13 cellular contexts compared by ENCODE assay signal in the genomic region with DNA sequence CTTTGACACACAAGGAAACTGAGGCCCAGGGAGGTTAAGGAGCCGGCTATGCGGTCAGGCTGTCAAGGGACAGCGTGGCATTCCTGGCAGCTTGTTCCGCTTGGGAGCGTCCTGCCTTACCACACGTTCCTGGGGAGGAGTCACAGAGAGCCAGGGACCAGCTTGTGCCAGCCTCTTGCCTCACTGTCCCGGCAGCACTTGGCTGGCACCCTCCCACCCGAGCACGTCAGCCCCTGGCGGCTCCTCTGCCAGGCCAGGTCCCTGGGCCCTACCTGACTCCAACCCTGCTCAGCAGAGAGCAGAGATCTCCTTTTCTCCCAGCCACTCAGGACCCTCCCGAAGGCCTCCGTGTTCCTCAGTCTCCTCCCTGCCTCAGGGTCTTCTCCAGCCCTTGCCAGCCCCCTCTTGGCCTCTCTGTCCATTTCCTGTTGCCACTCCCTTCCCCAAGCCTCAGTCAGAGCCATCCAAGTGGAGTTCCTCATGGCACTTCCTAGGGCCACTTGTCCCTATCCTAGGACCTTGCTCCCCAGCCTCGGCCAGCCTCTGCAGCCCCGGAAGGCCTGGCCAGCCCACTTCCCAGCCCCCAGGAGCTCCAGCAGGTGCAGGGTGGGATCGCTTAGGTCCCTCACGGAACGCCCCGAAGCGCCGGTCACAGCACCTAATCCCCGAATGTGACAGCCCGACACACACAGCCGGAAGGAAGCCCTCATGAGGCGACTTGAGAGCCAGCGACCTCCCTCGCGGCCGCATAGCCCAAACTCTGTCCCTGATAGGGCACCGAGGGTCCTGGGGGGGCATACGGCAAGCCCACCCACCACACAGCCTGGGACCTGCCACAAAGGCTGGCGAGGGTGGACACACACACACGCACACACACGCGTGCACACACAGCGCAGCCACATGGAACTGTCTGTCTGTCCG.
DNase-seq lines count a peak whose midpoint lies in the region; ATAC-seq and TF ChIP-seq lines count a peak whose summit lies in the region.
"Had no signal": no experiment of that assay in that cellular context is flagged by ENCODE, and none has a peak within 500 bp of the region (broad histone marks: within the 10 kb centered on the region; RNA-seq: fewer than 3 reads in every experiment).

No MANE protein-coding gene starts in this region.

- no peak overlapping the region for H3K27ac Mint-ChIP-seq in activated T-cell treated with anti-CD3 and anti-CD28 coated beads, Interleukin-2, amount 50 U/mL, for 24 hours
- H3K27ac Mint-ChIP-seq: type B pancreatic cell had no signal

- H3K27ac ChIP-seq in VCaP (peak overlapping the region; percentile 98), lung (ENCODE audit: low read depth in 1 of 2, low read length in 1 of 2) (peak overlapping the region; percentile 73 to 94), thoracic aorta (peak overlapping the region; percentile 88 to 90)
- H3K27ac ChIP-seq: BLaER1, SK-N-MC had no signal

- peak; percentile 45 for ATAC-seq in lung (ENCODE audit: insufficient read depth, low FRiP score)
- ATAC-seq in thoracic aorta (ENCODE audit: insufficient number of reproducible peaks, low FRiP score, low read depth): peak; percentile 36
- no peak for ATAC-seq in GM21515 (IDR thresholded peaks at IDR 0.05; ENCODE audit: unreplicated experiment)

- DNase-seq in glomerular visceral epithelial cell (ENCODE audit: extremely low spot score) (peak; percentile 75), lung (ENCODE audit: low spot score) (peak; percentile 84), thoracic aorta (ENCODE audit: low spot score) (peak; percentile 58), NCI-H524 treated with DMSO at 0.1 percent for 48 hours (lab: John Stamatoyannopoulos, UW) (no peak), posterior vena cava (ENCODE audit: low spot score) (no peak)
- DNase-seq in activated T-cell treated with anti-CD3 and anti-CD28 coated beads, Interleukin-2, amount 50 U/mL, for 24 hours: no peak
- DNase-seq: activated naive CD4-positive, alpha-beta T cell treated with anti-CD3 and anti-CD28 coated beads, Interleukin-2, amount 50 U/mL, for 16 hours; central memory CD4-positive, alpha-beta T cell had no signal

- H3K9me3 ChIP-seq in lung (ENCODE audit: control insufficient read depth in 2 of 2, insufficient read depth in 1 of 2, low read length in 1 of 2): peaks cover 0 to 1% of the 10 kb centered on the region in 2 donors
- no peaks in the 10 kb centered on the region for H3K9me3 ChIP-seq in thoracic aorta
- H3K9me3 ChIP-seq: BLaER1 had no signal

- no peaks in the 10 kb centered on the region for H3K27me3 Mint-ChIP-seq in activated T-cell treated with anti-CD3 and anti-CD28 coated beads, Interleukin-2, amount 50 U/mL, for 24 hours

- H3K4me1 ChIP-seq in lung (ENCODE audit: control insufficient read depth in 2 of 2, insufficient read depth in 2 of 2, low read length in 2 of 2) (peaks cover 0 to 50% of the 10 kb centered on the region in 2 donors), thoracic aorta (ENCODE audit: control insufficient read depth in 1 of 2, low read depth in 2 of 2) (peaks cover 36 to 70% of the 10 kb centered on the region in 2 donors)

- peaks cover 4% of the 10 kb centered on the region for H3K36me3 Mint-ChIP-seq in activated T-cell treated with anti-CD3 and anti-CD28 coated beads, Interleukin-2, amount 50 U/mL, for 24 hours (ENCODE audit: low read depth)
- H3K36me3 Mint-ChIP-seq: type B pancreatic cell had no signal

- 64 to 83% methylated on average over 36 of the region's 36 CpGs for WGBS in lung, 2 donors

- H3K9me3 Mint-ChIP-seq in activated T-cell treated with anti-CD3 and anti-CD28 coated beads, Interleukin-2, amount 50 U/mL, for 24 hours: no peaks in the 10 kb centered on the region
- H3K9me3 Mint-ChIP-seq: type B pancreatic cell had no signal

- no peaks in the 10 kb centered on the region for H3K4me1 Mint-ChIP-seq in activated T-cell treated with anti-CD3 and anti-CD28 coated beads, Interleukin-2, amount 50 U/mL, for 24 hours (ENCODE audit: low read depth)

- H3K36me3 ChIP-seq in lung (ENCODE audit: control insufficient read depth in 2 of 2, insufficient read depth in 2 of 2, low read length in 2 of 2) (peaks cover 4 to 18% of the 10 kb centered on the region in 2 donors), thoracic aorta (peaks cover 3% of the 10 kb centered on the region)

- H3K27me3 ChIP-seq in lung (ENCODE audit: control insufficient read depth, insufficient read depth) (no peaks in the 10 kb centered on the region), thoracic aorta (replicated peaks; ENCODE audit: insufficient read depth) (no peaks in the 10 kb centered on the region)
- H3K27me3 ChIP-seq: BLaER1 had no signal

- no peak for TF ChIP-seq CTCF in VCaP (conservative IDR thresholded peaks at IDR 0.05)
- TF ChIP-seq CTCF in lung (IDR thresholded peaks at IDR 0.05; ENCODE audit: control extremely low read depth, extremely low read depth): no peak
- TF ChIP-seq CTCF in thoracic aorta (IDR thresholded peaks at IDR 0.05): no peak

- no peak overlapping the region for H3K4me3 Mint-ChIP-seq in activated T-cell treated with anti-CD3 and anti-CD28 coated beads, Interleukin-2, amount 50 U/mL, for 24 hours
- H3K4me3 Mint-ChIP-seq: type B pancreatic cell had no signal

- H3K4me3 ChIP-seq in lung: no peak overlapping the region
- no peak overlapping the region for H3K4me3 ChIP-seq in thoracic aorta
- H3K4me3 ChIP-seq: BLaER1, SK-N-MC had no signal

- intact Hi-C loops in posterior vena cava (cut with DNase I): no loop called here

Comparison
In these comparisons a context has a peak if more than half of its experiments do, and no peak if none do; other contexts are left out.
1. DNase-seq: peak in glomerular visceral epithelial cell (single experiment), lung (single experiment) and thoracic aorta (single experiment); none in NCI-H524 treated with DMSO at 0.1 percent for 48 hours (single experiment), activated T-cell treated with anti-CD3 and anti-CD28 coated beads, Interleukin-2, amount 50 U/mL, for 24 hours (single experiment) and posterior vena cava (single experiment).
2. Peak in every context shown above with its lines, with median percentiles within 50 percentile points of each other: H3K27ac ChIP-seq.